8 cellular contexts compared by ENCODE assay signal in the genomic region with DNA sequence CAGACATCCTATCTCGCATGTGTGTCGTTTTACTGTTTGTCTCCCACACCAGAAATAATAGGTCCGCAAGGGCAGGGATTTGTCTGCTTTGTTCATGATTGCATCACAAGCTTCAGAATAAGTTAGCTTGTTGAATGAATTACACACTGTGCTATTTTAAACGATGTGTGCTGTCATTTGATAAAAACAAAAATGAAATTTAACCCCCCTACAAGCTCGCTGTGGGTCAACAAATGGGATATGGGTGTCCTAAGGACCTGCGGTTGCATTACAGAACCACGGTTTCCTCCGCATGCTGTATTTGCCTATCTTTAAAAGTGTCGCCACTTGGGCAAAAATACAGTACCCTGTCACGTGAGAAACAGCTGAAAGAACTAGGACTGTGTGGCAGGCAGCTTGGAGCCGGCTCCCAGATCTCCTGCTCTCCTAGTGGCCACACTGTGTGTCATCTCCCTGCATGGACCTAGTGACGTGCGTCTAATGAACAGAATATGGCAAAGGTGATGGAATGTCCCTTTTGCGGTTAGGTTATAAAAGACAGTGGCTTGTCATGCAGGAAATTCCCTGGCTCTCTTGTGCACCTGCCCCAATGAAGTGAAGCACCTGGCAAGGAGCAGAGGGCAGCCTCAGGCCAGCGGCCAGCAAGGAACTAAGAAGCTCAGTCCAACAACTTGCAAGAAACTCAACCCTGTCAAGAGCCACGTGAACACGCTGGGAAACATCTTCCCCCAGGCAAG. TPM values are rescaled to one million over a fixed set of nuclear protein-coding genes. Genes with fewer than 3 reads are reported as not detected.
DNase-seq lines count a peak whose midpoint lies in the region; ATAC-seq and TF ChIP-seq lines count a peak whose summit lies in the region.

No MANE protein-coding gene starts in this region.

- no peak overlapping the region for H3K4me3 Mint-ChIP-seq in Calu3 (ENCODE audit: low read depth, unreplicated experiment)

- CTCF ChIA-PET in RWPE1 (lab: Yijun Ruan, JAX), result no interaction called here
- CTCF ChIA-PET in Calu3 (lab: Charles Lee), result no interaction called here

- H3K4me3 ChIP-seq in HUES64 (ENCODE audit: low read length), result no peak overlapping the region

- H3K9ac ChIP-seq in HUES64 (ENCODE audit: low read depth, low read length), result no peak overlapping the region

- H3K27me3 Mint-ChIP-seq in Calu3 (ENCODE audit: unreplicated experiment), result no peaks in the 10 kb centered on the region

- peaks cover 33% of the 10 kb centered on the region for H3K4me1 ChIP-seq in HUES64 (ENCODE audit: insufficient read depth, low read length)

- H3K4me1 Mint-ChIP-seq in Calu3 (ENCODE audit: low read depth, unreplicated experiment), result peaks cover 19% of the 10 kb centered on the region

- H3K27me3 ChIP-seq in HUES64 (ENCODE audit: insufficient read depth, low read length), result no peaks in the 10 kb centered on the region

- no peaks in the 10 kb centered on the region for H3K9me3 Mint-ChIP-seq in Calu3 (ENCODE audit: low read depth, unreplicated experiment)

- WGBS in HUES64, result 88% methylated on average over 16 of the region's 17 CpGs

- intact Hi-C loops in Calu3 (cut with micrococcal nuclease; ENCODE audit: unreplicated experiment), result no loop called here

- H3K27ac ChIP-seq in HUES64 (ENCODE audit: low read depth, low read length) (peak overlapping the region; percentile 87), RWPE1 (no peak overlapping the region)

- POLR2A ChIA-PET in RWPE1 (lab: Yijun Ruan, JAX; ENCODE audit: low non-redundant PET), result no interaction called here

- TF ChIP-seq CTCF in GM12872 (IDR thresholded peaks at IDR 0.05; ENCODE audit: insufficient read depth, low read depth, low read length), result 0 out of 3 replicates have a peak, but pooled peaks have one; percentile 19
- TF ChIP-seq CTCF in RWPE1 (conservative IDR thresholded peaks at IDR 0.05; ENCODE audit: low read depth), result no peak
- no peak for TF ChIP-seq CTCF in Calu3 (IDR thresholded peaks at IDR 0.05; ENCODE audit: unreplicated experiment)

- H3K36me3 Mint-ChIP-seq in Calu3 (ENCODE audit: insufficient read depth, unreplicated experiment), result peaks cover 39% of the 10 kb centered on the region

- peak; percentile 36 for ATAC-seq in GM21381 (IDR thresholded peaks at IDR 0.05; ENCODE audit: unreplicated experiment)

- peaks cover 75% of the 10 kb centered on the region for H3K36me3 ChIP-seq in HUES64 (ENCODE audit: insufficient read depth, low read length)

- no peaks in the 10 kb centered on the region for H3K9me3 ChIP-seq in HUES64 (ENCODE audit: insufficient read depth, low read depth, low read length)

- no TSS peak for BruUV-seq in Calu3 (replicated peaks; lab: Mats Ljungman, UMichigan)

- peak; percentile 42 for DNase-seq in glomerular endothelial cell (ENCODE audit: extremely low read depth, low read depth, low spot score)
- DNase-seq in DMS 273 (lab: John Stamatoyannopoulos, UW; ENCODE audit: unreplicated experiment), result no peak
- no peak for DNase-seq in HuH-7 (ENCODE audit: low spot score)
- no peak for DNase-seq in RWPE1 (ENCODE audit: low spot score)
- DNase-seq in Calu3, result no peak

- H3K27ac Mint-ChIP-seq in Calu3 (ENCODE audit: unreplicated experiment), result no peak overlapping the region

RNA-seq across cellular contexts. Expression of gene CRYGN, which starts 32.9 kb away (rescaled TPM):
- 0.40 TPM for polyA plus RNA-seq in HUES64 (2013, experiment 1 of 2)
- polyA plus RNA-seq in HUES64 (2013, experiment 2 of 2), result 1.1 TPM
- total RNA-seq in glomerular endothelial cell (not detected in 2 replicates), Calu3 (2022) (not detected in 2 replicates)

RNA-seq across cellular contexts. Expression of gene RHEB, which starts 46.9 kb away (rescaled TPM):
- 94.5 TPM for polyA plus RNA-seq in HUES64 (2013, experiment 1 of 2)
- 105 TPM for polyA plus RNA-seq in HUES64 (2013, experiment 2 of 2)
- 79.2 and 84.9 TPM in 2 replicates for total RNA-seq in glomerular endothelial cell
- total RNA-seq in Calu3 (2022), result 123 and 126 TPM in 2 replicates
